ENCODE assay signal across 8 cellular contexts in the genomic region with DNA sequence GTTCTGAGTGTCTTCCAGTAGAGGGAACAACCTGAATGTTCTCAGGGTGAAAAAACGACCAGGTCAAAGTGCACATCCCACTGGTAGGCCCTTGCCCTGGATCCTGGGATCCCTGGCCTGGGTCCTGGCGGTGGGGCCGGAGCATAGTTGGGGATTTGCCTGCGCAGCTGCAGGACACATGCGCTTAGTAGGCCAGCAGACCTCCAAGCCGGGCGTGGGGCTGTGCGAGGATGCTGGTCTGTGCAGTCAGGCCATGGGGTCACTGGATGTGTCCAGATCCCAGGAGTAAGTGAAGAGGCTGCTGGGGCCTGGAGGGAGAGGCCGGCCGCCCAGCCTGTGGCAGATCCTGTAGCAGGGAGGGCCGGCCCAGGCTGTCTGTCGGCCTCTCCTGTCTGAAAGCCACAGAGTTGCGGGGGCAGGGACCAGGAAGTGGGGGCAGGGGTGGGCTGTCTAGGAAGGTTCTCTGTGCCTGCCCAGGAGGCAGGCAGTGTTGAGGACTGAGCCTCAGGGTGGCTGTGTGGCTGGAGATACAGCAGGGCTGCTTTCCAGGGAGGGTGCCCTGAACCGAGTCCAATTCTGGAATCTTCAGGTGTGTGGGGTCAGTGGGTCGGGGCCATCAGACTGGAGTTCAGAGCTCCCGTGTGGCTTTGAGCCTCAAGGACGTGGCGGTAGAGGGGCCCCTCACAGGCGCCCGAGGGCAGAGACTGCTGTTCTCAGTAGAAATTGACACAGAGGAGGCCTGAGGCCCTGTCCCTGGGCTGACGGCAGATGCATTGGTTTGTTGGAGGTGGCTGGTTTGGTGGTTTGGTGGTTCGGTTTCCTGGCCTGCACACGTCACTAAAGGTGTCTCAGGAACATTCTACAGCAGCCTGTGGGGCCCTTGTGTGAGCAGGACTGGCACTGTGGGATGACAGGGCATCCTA. TPM values are rescaled to one million over a fixed set of nuclear protein-coding genes. Genes with fewer than 3 reads are reported as not detected.
A peak's percentile ranks its signal among the peaks of the same experiment; 100 is the strongest.
DNase-seq lines count a peak whose midpoint lies in the region; ATAC-seq and TF ChIP-seq lines count a peak whose summit lies in the region.

No MANE protein-coding gene starts in this region.

- H3K36me3 Mint-ChIP-seq in CD4-positive, alpha-beta T cell (ENCODE audit: low read depth): peaks cover 39% of the 10 kb centered on the region
- H3K36me3 Mint-ChIP-seq in activated naive CD8-positive, alpha-beta T cell: peaks cover 2% of the 10 kb centered on the region

- WGBS in trophoblast cell (ENCODE audit: extremely low coverage, insufficient coverage, insufficient read length): no CpG with 5 or more reads among the region's 23 CpGs

- no peak overlapping the region for H3K9ac ChIP-seq in trophoblast cell (ENCODE audit: low read length)

- H3K4me3 Mint-ChIP-seq in CD4-positive, alpha-beta T cell: peak overlapping the region; percentile 70
- peak overlapping the region; percentile 79 for H3K4me3 Mint-ChIP-seq in activated naive CD8-positive, alpha-beta T cell

- POLR2A ChIA-PET in CD4-positive, alpha-beta T cell (lab: Charles Lee): interaction anchor here (0.8 to 2.1 kb wide), 7 partner anchors 12 to 176 kb away, joined by 3 to 7 read pairs (median 4); partner anchors contain the start of genes ANKS3, DNAAF8 and MGRN1

- CTCF ChIA-PET in CD4-positive, alpha-beta T cell (lab: Charles Lee): interaction anchor here (0.8 kb wide), 1 partner anchor 26 kb away, joined by 3 read pairs; no protein-coding TSS in a partner anchor

- peak overlapping the region; percentile 19 for H4K12ac ChIP-seq in trophoblast cell (ENCODE audit: low read depth, low read length)

- H3K4me1 Mint-ChIP-seq in CD4-positive, alpha-beta T cell (ENCODE audit: low read depth): peaks cover 29% of the 10 kb centered on the region
- H3K4me1 Mint-ChIP-seq in activated naive CD8-positive, alpha-beta T cell (ENCODE audit: low read depth): peaks cover 35% of the 10 kb centered on the region

- H3K4ac ChIP-seq in trophoblast cell (ENCODE audit: low read depth, low read length): no peak overlapping the region

- DNase-seq in CD4-positive, alpha-beta T cell: peak; percentile 44 to 72 (median 58)
- DNase-seq in T-helper 22 cell (ENCODE audit: low read depth) (peak; percentile 51), trophoblast cell (no peak), NCI-H128 (lab: John Stamatoyannopoulos, UW; ENCODE audit: unreplicated experiment) (no peak), COR-L47 (lab: John Stamatoyannopoulos, UW) (no peak), SW 1271 (lab: John Stamatoyannopoulos, UW) (no peak)

- peak overlapping the region; percentile 67 for H2BK5ac ChIP-seq in trophoblast cell (ENCODE audit: low read depth, low read length, poor library complexity)

- no peak overlapping the region for H3K4me3 ChIP-seq in trophoblast cell (ENCODE audit: low read depth, low read length)

- peak overlapping the region; percentile 72 for H3K27ac ChIP-seq in CD4-positive, alpha-beta T cell (ENCODE audit: low read depth, low read length)
- H3K27ac ChIP-seq in trophoblast cell (ENCODE audit: low read depth, low read length): peak overlapping the region; percentile 75

- no peaks in the 10 kb centered on the region for H3K9me3 Mint-ChIP-seq in CD4-positive, alpha-beta T cell
- H3K9me3 Mint-ChIP-seq in activated naive CD8-positive, alpha-beta T cell (ENCODE audit: low read depth): no peaks in the 10 kb centered on the region

- H4K8ac ChIP-seq in trophoblast cell (ENCODE audit: low read depth, low read length): peak overlapping the region; percentile 78

- H2AK5ac ChIP-seq in trophoblast cell (ENCODE audit: low read length): peak overlapping the region; percentile 49

- H3K36me3 ChIP-seq in trophoblast cell (ENCODE audit: control insufficient read depth in 1 of 2, insufficient read depth in 2 of 2, low read length in 2 of 2): peaks cover 25 to 28% of the 10 kb centered on the region in 2 experiments

- peak overlapping the region; percentile 27 for H3K18ac ChIP-seq in trophoblast cell (ENCODE audit: low read length)

- H3K27me3 Mint-ChIP-seq in CD4-positive, alpha-beta T cell: no peaks in the 10 kb centered on the region
- no peaks in the 10 kb centered on the region for H3K27me3 Mint-ChIP-seq in activated naive CD8-positive, alpha-beta T cell

- peak overlapping the region; percentile 34 for H3K4me2 ChIP-seq in trophoblast cell (ENCODE audit: low read length)

- no peak overlapping the region for H2AFZ ChIP-seq in trophoblast cell (ENCODE audit: insufficient read depth, low read length, poor library complexity)

- peak overlapping the region; percentile 60 for H4K91ac ChIP-seq in trophoblast cell (ENCODE audit: low read depth, low read length)

- H3K14ac ChIP-seq in trophoblast cell (ENCODE audit: low read length): peak overlapping the region; percentile 68

- peak; percentile 90 for ATAC-seq in CD4-positive, alpha-beta T cell (ENCODE audit: poor library complexity)
- no peak for ATAC-seq in HG03280 (IDR thresholded peaks at IDR 0.05; ENCODE audit: unreplicated experiment)

- H3K9me3 ChIP-seq in CD4-positive, alpha-beta T cell (ENCODE audit: control insufficient read depth, low read length): no peaks in the 10 kb centered on the region
- H3K9me3 ChIP-seq in trophoblast cell (ENCODE audit: insufficient read depth, low read depth, low read length): no peaks in the 10 kb centered on the region

- H3K79me1 ChIP-seq in trophoblast cell (ENCODE audit: low read length): peaks cover 17% of the 10 kb centered on the region

- H2BK120ac ChIP-seq in trophoblast cell (ENCODE audit: insufficient read depth, low read length, poor library complexity): peak overlapping the region; percentile 47

- intact Hi-C loops in CD4-positive, alpha-beta T cell (cut with DNase I, micrococcal nuclease): no loop called here

- H3K79me2 ChIP-seq in trophoblast cell (ENCODE audit: control insufficient read depth, insufficient read depth, low read length, poor library complexity): peaks cover 2% of the 10 kb centered on the region

- H3K27me3 ChIP-seq in CD4-positive, alpha-beta T cell (ENCODE audit: control insufficient read depth, insufficient read depth, low read length): no peaks in the 10 kb centered on the region
- no peaks in the 10 kb centered on the region for H3K27me3 ChIP-seq in trophoblast cell (ENCODE audit: insufficient read depth, low read length)

- peaks cover 26 to 31% of the 10 kb centered on the region in 2 experiments for H3K4me1 ChIP-seq in trophoblast cell (ENCODE audit: control insufficient read depth in 1 of 2, insufficient read depth in 2 of 2, low read length in 2 of 2)

- TF ChIP-seq CTCF in CD4-positive, alpha-beta T cell (IDR thresholded peaks at IDR 0.05): no peak

- peak overlapping the region; percentile 99 for H3K27ac Mint-ChIP-seq in CD4-positive, alpha-beta T cell
- H3K27ac Mint-ChIP-seq in activated naive CD8-positive, alpha-beta T cell: peak overlapping the region; percentile 94

- H3K23ac ChIP-seq in trophoblast cell (ENCODE audit: low read length): no peak overlapping the region

- H2BK12ac ChIP-seq in trophoblast cell (ENCODE audit: low read length): peak overlapping the region; percentile 63

RNA-seq across cellular contexts. Expression of gene NUDT16L1, which starts 17.2 kb away (rescaled TPM):
- 10 to 100 TPM; 75.2 to 78.9 TPM for total RNA-seq in CD4-positive, alpha-beta T cell
- 21.1 and 21.4 TPM in 2 replicates for polyA plus RNA-seq in trophoblast cell (2013)

RNA-seq across cellular contexts. Expression of gene MGRN1, which starts 51.5 kb away (rescaled TPM):
- total RNA-seq in CD4-positive, alpha-beta T cell: 10 to 100 TPM; 45.9 to 48.6 TPM
- 52.1 and 52.4 TPM in 2 replicates for polyA plus RNA-seq in trophoblast cell (2013)

RNA-seq across cellular contexts. Expression of gene ANKS3, which starts 57.9 kb away (rescaled TPM):
- total RNA-seq in CD4-positive, alpha-beta T cell: 10 to 100 TPM; 13.5 TPM
- 6.5 and 6.6 TPM in 2 replicates for polyA plus RNA-seq in trophoblast cell (2013)

RNA-seq across cellular contexts. Expression of gene DNAAF8, which starts 58.2 kb away (rescaled TPM):
- total RNA-seq in CD4-positive, alpha-beta T cell: under 1 TPM in 1 of 2 experiments, not detected in 1; 0.25 TPM
- 0.42 and 0.55 TPM in 2 replicates for polyA plus RNA-seq in trophoblast cell (2013)

Comparison
In these comparisons a context has a peak if more than half of its experiments do, and no peak if none do; other contexts are left out.
1. DNase-seq: peak in CD4-positive, alpha-beta T cell (10 of 10) and T-helper 22 cell (single experiment); none in trophoblast cell (0 of 2), NCI-H128 (single experiment), COR-L47 (single experiment) and SW 1271 (0 of 2).